In genomic region chr13:51614350-51614786, GRCh38 we compare ENCODE assay signal across 7 cellular contexts. TPM values are rescaled to one million over a fixed set of nuclear protein-coding genes. Genes with fewer than 3 reads are reported as not detected.
DNase-seq lines count a peak whose midpoint lies in the region; ATAC-seq and TF ChIP-seq lines count a peak whose summit lies in the region.

No MANE protein-coding gene starts in this region.

- H3K36me3 Mint-ChIP-seq in activated T-cell treated with anti-CD3 and anti-CD28 coated beads, Interleukin-2, amount 50 U/mL, for 72 hours (ENCODE audit: insufficient read depth in 2 of 2) = no peaks in the 10 kb centered on the region

- TF ChIP-seq CTCF in tibial nerve (IDR thresholded peaks at IDR 0.05) = no peak

- H3K27me3 Mint-ChIP-seq in activated T-cell treated with anti-CD3 and anti-CD28 coated beads, Interleukin-2, amount 50 U/mL, for 72 hours (ENCODE audit: low read depth) = no peaks in the 10 kb centered on the region

- ATAC-seq in GM18861 (IDR thresholded peaks at IDR 0.05; ENCODE audit: unreplicated experiment) (peak; percentile 64), HG02852 (IDR thresholded peaks at IDR 0.05; ENCODE audit: unreplicated experiment) (peak; percentile 85)
- ATAC-seq in activated T-cell treated with anti-CD3 and anti-CD28 coated beads, Interleukin-2, amount 50 U/mL, for 72 hours (replicated peaks in 1 of 2) = peak; percentile 81 to 92

- peak overlapping the region; percentile 82 to 85 for H3K4me3 Mint-ChIP-seq in activated T-cell treated with anti-CD3 and anti-CD28 coated beads, Interleukin-2, amount 50 U/mL, for 72 hours

- WGBS in tibial nerve, 2 donors = 46 to 50% methylated on average over 8 of the region's 8 CpGs

- H3K9me3 ChIP-seq in tibial nerve = no peaks in the 10 kb centered on the region

- TF ChIP-seq EP300 in tibial nerve (IDR thresholded peaks at IDR 0.05) = peak in 1 of 2 donors; percentile 59

- peaks cover 23% of the 10 kb centered on the region for H3K4me1 Mint-ChIP-seq in activated T-cell treated with anti-CD3 and anti-CD28 coated beads, Interleukin-2, amount 50 U/mL, for 72 hours (ENCODE audit: low read depth)

- DNase-seq in NCI-H524 (lab: John Stamatoyannopoulos, UW) (peak; percentile 87 to 96), tibial nerve (ENCODE audit: low spot score in 2 of 2) (no peak)
- peak; percentile 35 to 36 for DNase-seq in activated T-cell treated with anti-CD3 and anti-CD28 coated beads, Interleukin-2, amount 50 U/mL, for 72 hours
- DNase-seq in stimulated activated CD8-positive, alpha-beta memory T cell treated with anti-CD3 and anti-CD28 coated beads, Interleukin-12 subunit alpha, Interleukin-12 subunit beta, amount 100 ng/mL, for 4 hours (ENCODE audit: low read depth) = peak; percentile 1

- H3K36me3 ChIP-seq in tibial nerve = no peaks in the 10 kb centered on the region

- H3K27ac Mint-ChIP-seq in activated T-cell treated with anti-CD3 and anti-CD28 coated beads, Interleukin-2, amount 50 U/mL, for 72 hours = peak overlapping the region; percentile 87

- H3K27me3 ChIP-seq in layer of hippocampus (ENCODE audit: control insufficient read depth, insufficient read depth, low read length) = no peaks in the 10 kb centered on the region
- no peaks in the 10 kb centered on the region for H3K27me3 ChIP-seq in tibial nerve

- TF ChIP-seq POLR2A in tibial nerve (IDR thresholded peaks at IDR 0.05) = no peak

- H3K4me3 ChIP-seq in tibial nerve = peak overlapping the region in 2 of 4 donors; percentile 9 to 17

- no peaks in the 10 kb centered on the region for H3K9me3 Mint-ChIP-seq in activated T-cell treated with anti-CD3 and anti-CD28 coated beads, Interleukin-2, amount 50 U/mL, for 72 hours

- H3K27ac ChIP-seq in layer of hippocampus (ENCODE audit: low read depth, low read length) (peak overlapping the region; percentile 42), tibial nerve (peak overlapping the region in 2 of 4 donors; percentile 9 to 46)

- H3K4me1 ChIP-seq in tibial nerve = peaks cover 0 to 31% (median 8%) of the 10 kb centered on the region in 4 donors

RNA-seq across cellular contexts. Expression of gene WDFY2, which starts 30.1 kb away (rescaled TPM):
- total RNA-seq in activated T-cell treated with anti-CD3 and anti-CD28 coated beads, Interleukin-2, amount 50 U/mL, for 72 hours = 10 to 100 TPM; 12.6 to 13.5 TPM
- total RNA-seq in tibial nerve = 10 to 100 TPM; 12.9 to 23.2 (median 17.1) TPM

Comparison
In these comparisons a context has a peak if more than half of its experiments do, and no peak if none do; other contexts are left out.
1. DNase-seq: peak in NCI-H524 (2 of 2), activated T-cell treated with anti-CD3 and anti-CD28 coated beads, Interleukin-2, amount 50 U/mL, for 72 hours (2 of 2) and stimulated activated CD8-positive, alpha-beta memory T cell treated with anti-CD3 and anti-CD28 coated beads, Interleukin-12 subunit alpha, Interleukin-12 subunit beta, amount 100 ng/mL, for 4 hours (single experiment); none in tibial nerve (0 of 2).
2. Peak in every context shown above with its lines, with median percentiles within 50 percentile points of each other: ATAC-seq.